ENCODE assay signal across 19 cellular contexts in the genomic region with DNA sequence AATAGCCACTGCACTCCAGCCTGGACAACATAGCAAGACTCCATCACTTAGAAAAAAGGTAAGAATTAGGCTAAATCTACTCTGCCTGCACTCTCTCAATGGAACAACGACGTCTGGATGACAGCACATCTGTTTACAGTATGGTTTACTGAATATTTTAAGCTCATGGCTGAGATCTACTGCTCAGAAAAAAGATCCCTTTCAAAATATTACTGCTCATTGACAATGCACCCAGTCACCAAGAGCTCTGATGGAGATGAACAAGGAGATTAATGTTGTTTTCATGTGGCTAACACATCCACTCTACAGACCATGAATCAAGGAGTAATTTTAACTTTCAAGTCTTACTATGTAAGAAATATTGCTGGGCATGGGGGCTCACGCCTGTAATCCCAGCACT. TPM values are rescaled to one million over a fixed set of nuclear protein-coding genes. Genes with fewer than 3 reads are reported as not detected.
DNase-seq lines count a peak whose midpoint lies in the region; ATAC-seq and TF ChIP-seq lines count a peak whose summit lies in the region.
"Had no signal": no experiment of that assay in that cellular context is flagged by ENCODE, and none has a peak within 500 bp of the region (broad histone marks: within the 10 kb centered on the region; RNA-seq: fewer than 3 reads in every experiment).

No MANE protein-coding gene starts in this region.

- H3K4me3 Mint-ChIP-seq in activated naive CD4-positive, alpha-beta T cell treated with anti-CD3 and anti-CD28 coated beads, Interleukin-2, amount 50 U/mL, for 24 hours, result no peak overlapping the region
- no peak overlapping the region for H3K4me3 Mint-ChIP-seq in activated B cell treated with CpG ODN at 0.5 μM for 24 hours
- H3K4me3 Mint-ChIP-seq: B cell; CD4-positive, CD25-positive, alpha-beta regulatory T cell; HFFc6 had no signal

- no peaks in the 10 kb centered on the region for H3K36me3 ChIP-seq in mucosa of descending colon (ENCODE audit: low read depth)

- intact Hi-C loops in activated B cell treated with CpG ODN at 0.5 μM for 24 hours (cut with micrococcal nuclease), result no loop called here
- intact Hi-C loops in mucosa of descending colon (cut with DNase I, micrococcal nuclease), result no loop called here

- CTCF ChIA-PET in activated B cell treated with CpG ODN at 0.5 μM for 24 hours (lab: Charles Lee), result interaction anchor here (1.3 kb wide), 1 partner anchor 154 kb away, joined by 5 read pairs; a partner anchor contains a TSS

- H3K9me3 Mint-ChIP-seq in activated naive CD4-positive, alpha-beta T cell treated with anti-CD3 and anti-CD28 coated beads, Interleukin-2, amount 50 U/mL, for 24 hours, result no peaks in the 10 kb centered on the region
- H3K9me3 Mint-ChIP-seq in activated B cell treated with CpG ODN at 0.5 μM for 24 hours, result no peaks in the 10 kb centered on the region
- H3K9me3 Mint-ChIP-seq: CD4-positive, CD25-positive, alpha-beta regulatory T cell; HFFc6 had no signal

- no peaks in the 10 kb centered on the region for H3K27me3 Mint-ChIP-seq in activated naive CD4-positive, alpha-beta T cell treated with anti-CD3 and anti-CD28 coated beads, Interleukin-2, amount 50 U/mL, for 24 hours
- H3K27me3 Mint-ChIP-seq in activated B cell treated with CpG ODN at 0.5 μM for 24 hours, result no peaks in the 10 kb centered on the region
- H3K27me3 Mint-ChIP-seq: B cell; CD4-positive, CD25-positive, alpha-beta regulatory T cell had no signal

- H3K27ac Mint-ChIP-seq in activated naive CD4-positive, alpha-beta T cell treated with anti-CD3 and anti-CD28 coated beads, Interleukin-2, amount 50 U/mL, for 24 hours, result peak overlapping the region; percentile 69
- H3K27ac Mint-ChIP-seq in activated B cell treated with CpG ODN at 0.5 μM for 24 hours, result peak overlapping the region; percentile 6
- H3K27ac Mint-ChIP-seq: B cell, HFFc6 had no signal

- no peaks in the 10 kb centered on the region for H3K9me3 ChIP-seq in mucosa of descending colon

- TF ChIP-seq CTCF in activated B cell treated with CpG ODN at 0.5 μM for 24 hours (IDR thresholded peaks at IDR 0.05) (no peak), mucosa of descending colon (IDR thresholded peaks at IDR 0.05) (no peak)

- DNase-seq in activated naive CD4-positive, alpha-beta T cell treated with anti-CD3 and anti-CD28 coated beads, Interleukin-2, amount 50 U/mL, for 16 hours, result no peak
- DNase-seq in activated B cell treated with CpG ODN at 0.5 μM for 24 hours (no peak), medulla oblongata (ENCODE audit: extremely low spot score) (peak; percentile 25), superior temporal gyrus (ENCODE audit: extremely low spot score) (peak; percentile 31), NCI-H82 treated with DMSO at 0.1 percent for 48 hours (lab: John Stamatoyannopoulos, UW; ENCODE audit: unreplicated experiment) (no peak), GDM1 (lab: John Stamatoyannopoulos, UW) (no peak), mucosa of descending colon (no peak)
- DNase-seq: 8988T; CD4-positive, CD25-positive, alpha-beta regulatory T cell; DMS53; EL; HFFc6; KBM-7; NCI-H1694 treated with DMSO at 0.1 percent for 48 hours; NCI-H510A; NCI-H774; SHP77 had no signal

- H3K4me3 ChIP-seq in mucosa of descending colon, result no peak overlapping the region

- H3K4me1 Mint-ChIP-seq in activated naive CD4-positive, alpha-beta T cell treated with anti-CD3 and anti-CD28 coated beads, Interleukin-2, amount 50 U/mL, for 24 hours, result peaks cover 24% of the 10 kb centered on the region
- peaks cover 10% of the 10 kb centered on the region for H3K4me1 Mint-ChIP-seq in activated B cell treated with CpG ODN at 0.5 μM for 24 hours

- H3K4me1 ChIP-seq in mucosa of descending colon (ENCODE audit: low read depth), result peaks cover 7% of the 10 kb centered on the region

- ATAC-seq in activated B cell treated with CpG ODN at 0.5 μM for 24 hours (ENCODE audit: low read depth), result no peak
- no peak for ATAC-seq in mucosa of descending colon

- peaks cover 3% of the 10 kb centered on the region for H3K36me3 Mint-ChIP-seq in activated naive CD4-positive, alpha-beta T cell treated with anti-CD3 and anti-CD28 coated beads, Interleukin-2, amount 50 U/mL, for 24 hours
- peaks cover 36% of the 10 kb centered on the region for H3K36me3 Mint-ChIP-seq in activated B cell treated with CpG ODN at 0.5 μM for 24 hours (ENCODE audit: low read depth)

- POLR2A ChIA-PET in activated B cell treated with CpG ODN at 0.5 μM for 24 hours (lab: Charles Lee), result interaction anchor here (0.6 to 1.2 kb wide), 2 partner anchors 13 to 21 kb away, joined by 3 to 4 read pairs; no protein-coding TSS in a partner anchor

RNA-seq across cellular contexts. Expression of a gene that starts 58.0 kb away (rescaled TPM):
- total RNA-seq in activated B cell treated with CpG ODN at 0.5 μM for 24 hours, result 7.8 and 12.6 TPM in 2 replicates
- 10 to 100 TPM; 17.9 to 35.1 (median 22.9) TPM for total RNA-seq in mucosa of descending colon

Comparison
In these comparisons a context has a peak if more than half of its experiments do, and no peak if none do; other contexts are left out.
1. DNase-seq: peak in medulla oblongata (single experiment) and superior temporal gyrus (single experiment); none in activated naive CD4-positive, alpha-beta T cell treated with anti-CD3 and anti-CD28 coated beads, Interleukin-2, amount 50 U/mL, for 16 hours (single experiment), activated B cell treated with CpG ODN at 0.5 μM for 24 hours (single experiment), NCI-H82 treated with DMSO at 0.1 percent for 48 hours (single experiment), GDM1 (single experiment) and mucosa of descending colon (0 of 3).